In genomic region chr1:31926846-31927660, GRCh38 we compare ENCODE assay signal across 9 cellular contexts. TPM values are rescaled to one million over a fixed set of nuclear protein-coding genes. Genes with fewer than 3 reads are reported as not detected.
A peak's percentile ranks its signal among the peaks of the same experiment; 100 is the strongest.
DNase-seq lines count a peak whose midpoint lies in the region; ATAC-seq and TF ChIP-seq lines count a peak whose summit lies in the region.
"Had no signal": no experiment of that assay in that cellular context is flagged by ENCODE, and none has a peak within 500 bp of the region (broad histone marks: within the 10 kb centered on the region; RNA-seq: fewer than 3 reads in every experiment).

No MANE protein-coding gene starts in this region.

- H4K20me1 ChIP-seq in PC-9 (ENCODE audit: insufficient read depth), result peaks cover 96% of the 10 kb centered on the region

- no peak for ATAC-seq in left ventricle myocardium superior
- ATAC-seq in upper lobe of right lung, result peak; percentile 43

- no peaks in the 10 kb centered on the region for H3K27me3 ChIP-seq in cardiac muscle cell
- H3K27me3 ChIP-seq in PC-9 (ENCODE audit: insufficient read depth, low read depth), result no peaks in the 10 kb centered on the region
- H3K27me3 ChIP-seq in upper lobe of right lung, result no peaks in the 10 kb centered on the region
- H3K27me3 ChIP-seq: brain microvascular endothelial cell had no signal

- peaks cover 0 to 6% (median 0%) of the 10 kb centered on the region in 3 donors for H3K27me3 Mint-ChIP-seq in immature natural killer cell (ENCODE audit: low read depth in 3 of 3)

- no peaks in the 10 kb centered on the region for H3K9me2 ChIP-seq in PC-9 (ENCODE audit: insufficient read depth)

- POLR2A ChIA-PET in PC-9 (lab: Charles Lee; ENCODE audit: unreplicated experiment), result interaction anchor here (0.5 to 0.6 kb wide), 3 partner anchors 131 to 398 kb away, joined by 4 to 16 read pairs (median 5); no protein-coding TSS in a partner anchor

- BruUV-seq in PC-9 (replicated peaks; lab: Mats Ljungman, UMichigan), result no TSS peak

- H3K4me1 ChIP-seq in cardiac muscle cell (ENCODE audit: low read depth), result peaks cover 59% of the 10 kb centered on the region
- H3K4me1 ChIP-seq in PC-9 (replicated peaks; ENCODE audit: insufficient read depth), result peaks cover 91% of the 10 kb centered on the region
- peaks cover 95% of the 10 kb centered on the region for H3K4me1 ChIP-seq in upper lobe of right lung

- H3K4me3 ChIP-seq in cardiac muscle cell (no peak overlapping the region), PC-9 (no peak overlapping the region), upper lobe of right lung (no peak overlapping the region)

- H3K9me3 Mint-ChIP-seq in immature natural killer cell, result no peaks in the 10 kb centered on the region

- no peak overlapping the region for H2AFZ ChIP-seq in PC-9

- peaks cover 98% of the 10 kb centered on the region for H3K79me2 ChIP-seq in PC-9 (ENCODE audit: low read depth)

- CTCF ChIA-PET in PC-9 (lab: Charles Lee), result interaction anchor here (0.6 kb wide), 1 partner anchor 111 kb away, joined by 3 read pairs; the partner anchor contains the start of gene SPOCD1

- H3K4me2 ChIP-seq in PC-9, result peak overlapping the region; percentile 8

- H3K9me3 ChIP-seq in cardiac muscle cell (ENCODE audit: low read depth) (no peaks in the 10 kb centered on the region), PC-9 (ENCODE audit: insufficient read depth, low read depth) (no peaks in the 10 kb centered on the region), upper lobe of right lung (no peaks in the 10 kb centered on the region)

- peaks cover 80% of the 10 kb centered on the region for H3F3A ChIP-seq in PC-9 (ENCODE audit: insufficient read depth, low read depth)

- no peaks in the 10 kb centered on the region for H3K36me3 Mint-ChIP-seq in immature natural killer cell

- intact Hi-C loops in left ventricle myocardium superior (cut with micrococcal nuclease), result no loop called here
- intact Hi-C loops in PC-9 (cut with micrococcal nuclease; ENCODE audit: unreplicated experiment), result no loop called here
- intact Hi-C loops in upper lobe of right lung (cut with DNase I), result no loop called here

- no peak for DNase-seq in cardiac muscle cell (ENCODE audit: low read depth in 1 of 2, low spot score in 1 of 2)
- DNase-seq in left ventricle myocardium superior, result no peak
- no peak for DNase-seq in PC-9
- peak in 1 of 3 donors; percentile 30 for DNase-seq in immature natural killer cell
- DNase-seq in upper lobe of right lung, result no peak
- DNase-seq in AG08396 (ENCODE audit: low spot score), result no peak
- DNase-seq in activated CD8-positive, alpha-beta memory T cell treated with anti-CD3 and anti-CD28 coated beads, Interleukin-2, amount 50 U/mL, for 4 hours, result no peak
- no peak for DNase-seq in NCI-H1048 (lab: John Stamatoyannopoulos, UW)
- DNase-seq: brain microvascular endothelial cell had no signal

- peak overlapping the region; percentile 60 to 75 (median 71) for H3K4me3 Mint-ChIP-seq in immature natural killer cell

- peak overlapping the region; percentile 55 to 92 (median 86) for H3K27ac Mint-ChIP-seq in immature natural killer cell

- H3K27ac ChIP-seq in cardiac muscle cell (peak overlapping the region; percentile 81), PC-9 (peak overlapping the region; percentile 32), upper lobe of right lung (peak overlapping the region; percentile 43)
- H3K27ac ChIP-seq: brain microvascular endothelial cell had no signal

- H3K36me3 ChIP-seq in cardiac muscle cell (no peaks in the 10 kb centered on the region), PC-9 (ENCODE audit: low read depth) (peaks cover 60% of the 10 kb centered on the region), upper lobe of right lung (no peaks in the 10 kb centered on the region)

- H3K4me1 Mint-ChIP-seq in immature natural killer cell, result peaks cover 90 to 93% of the 10 kb centered on the region in 2 donors

- TF ChIP-seq CTCF in cardiac muscle cell (IDR thresholded peaks at IDR 0.05; ENCODE audit: low read depth, low read length) (no peak), PC-9 (conservative IDR thresholded peaks at IDR 0.05) (no peak), upper lobe of right lung (IDR thresholded peaks at IDR 0.05) (no peak)

RNA-seq across cellular contexts. Expression of gene PTP4A2, which starts 11.1 kb away (rescaled TPM):
- total RNA-seq in cardiac muscle cell, result 105 and 161 TPM in 2 replicates
- polyA plus RNA-seq in cardiac muscle cell, result 285 and 366 TPM in 2 replicates
- total RNA-seq in left ventricle myocardium superior, result 252 TPM
- total RNA-seq in PC-9 (2021), result 149 and 201 TPM in 2 replicates
- polyA plus RNA-seq in immature natural killer cell, result 100 to 1,000 TPM; 300 to 552 (median 460) TPM
- 244 TPM for total RNA-seq in upper lobe of right lung
